In genomic region chr12:91998316-91998715, GRCh38 we compare ENCODE assay signal across 23 cellular contexts.
"Had no signal": no experiment of that assay in that cellular context is flagged by ENCODE, and none has a peak within 500 bp of the region (broad histone marks: within the 10 kb centered on the region; RNA-seq: fewer than 3 reads in every experiment).

No MANE protein-coding gene starts in this region.

- H3K27me3 Mint-ChIP-seq: naive thymus-derived CD4-positive, alpha-beta T cell had no signal

- H3K27me3 ChIP-seq: colonic mucosa, foreskin keratinocyte, spleen, stomach, transverse colon had no signal

- H3K9me3 ChIP-seq: colonic mucosa, stomach, thoracic aorta, transverse colon had no signal

- H3K4me3 Mint-ChIP-seq: endodermal cell, neural crest cell had no signal

- FAIRE-seq: endothelial cell of umbilical vein had no signal

- H3K4me1 ChIP-seq: colonic mucosa, foreskin keratinocyte, transverse colon had no signal

- H3K4me3 ChIP-seq: colonic mucosa, lung, spleen, stomach, thoracic aorta, transverse colon had no signal

- H3K27ac ChIP-seq: colonic mucosa, foreskin keratinocyte, spleen, stomach, thoracic aorta, transverse colon had no signal

- H3K27ac Mint-ChIP-seq: endodermal cell had no signal

- ATAC-seq: foreskin keratinocyte; left colon; left ventricle myocardium superior; naive thymus-derived CD4-positive, alpha-beta T cell; sciatic nerve had no signal

- H3K36me3 ChIP-seq: colonic mucosa, spleen, stomach, thoracic aorta, transverse colon had no signal

- DNase-seq: colonic mucosa; dermis blood vessel endothelial cell; endodermal cell; erythroblast; foreskin keratinocyte; left colon; left ventricle myocardium superior; mesendoderm; naive thymus-derived CD4-positive, alpha-beta T cell; posterior cingulate gyrus; spleen; stimulated activated CD4-positive, alpha-beta T cell treated with anti-CD3 and anti-CD28 coated beads, Interleukin-15, amount 100 ng/mL, for 24 hours; stimulated activated CD4-positive, alpha-beta T cell treated with anti-CD3 and anti-CD28 coated beads, Interleukin-1b, Interleukin-23, amount 100 ng/mL, for 48 hours; stimulated activated CD4-positive, alpha-beta T cell treated with anti-CD3 and anti-CD28 coated beads, Interleukin-4, amount 100 ng/mL, for 24 hours; stimulated activated naive CD4-positive, alpha-beta T cell; stomach; substantia nigra; transverse colon had no signal
